16 cellular contexts compared by ENCODE assay signal in genomic region chr3:15501126-15501525, GRCh38. TPM values are rescaled to one million over a fixed set of nuclear protein-coding genes. Genes with fewer than 3 reads are reported as not detected.
DNase-seq lines count a peak whose midpoint lies in the region; ATAC-seq and TF ChIP-seq lines count a peak whose summit lies in the region.
"Had no signal": no experiment of that assay in that cellular context is flagged by ENCODE, and none has a peak within 500 bp of the region (broad histone marks: within the 10 kb centered on the region; RNA-seq: fewer than 3 reads in every experiment).

No MANE protein-coding gene starts in this region.

- H3K9me3 ChIP-seq in BE2C (no peaks in the 10 kb centered on the region), HEK293 (ENCODE audit: control insufficient read depth, insufficient read depth, low read depth, low read length) (no peaks in the 10 kb centered on the region), stomach (no peaks in the 10 kb centered on the region)
- H3K9me3 ChIP-seq: thoracic aorta had no signal

- peak; percentile 22 for DNase-seq in BE2C
- peak; percentile 81 for DNase-seq in NCI-H2171 treated with DMSO at 0.1 percent for 48 hours (lab: John Stamatoyannopoulos, UW)
- peak in 34 of 42 donors; percentile 6 to 72 (median 27) for DNase-seq in head of caudate nucleus
- no peak for DNase-seq in stomach
- DNase-seq in activated CD4-positive, CD25-positive, alpha-beta regulatory T cell treated with anti-CD3 and anti-CD28 coated beads, Interleukin-2, amount 50 U/mL, for 72 hours, result no peak
- no peak for DNase-seq in NCI-H1930 (lab: John Stamatoyannopoulos, UW)
- DNase-seq: brain microvascular endothelial cell; erythroblast; naive thymus-derived CD4-positive, alpha-beta T cell; NCI-H510A; SW 1271 had no signal

- CTCF ChIA-PET in HEK293 (lab: Yijun Ruan, JAX), result interaction anchor here (1.0 kb wide), 1 partner anchor 392 kb away, joined by 4 read pairs; no protein-coding TSS in a partner anchor

- H3K36me3 ChIP-seq in BE2C (no peaks in the 10 kb centered on the region), HEK293 (ENCODE audit: control insufficient read depth in 2 of 2, insufficient read depth in 1 of 2, low read length in 2 of 2) (no peaks in the 10 kb centered on the region), stomach (no peaks in the 10 kb centered on the region)
- H3K36me3 ChIP-seq: brain microvascular endothelial cell, thoracic aorta had no signal

- WGBS in stomach, 5 donors, result 65 to 76% (median 72%) methylated on average over 4 of the region's 4 CpGs

- H3K4me1 ChIP-seq in BE2C (peaks cover 7% of the 10 kb centered on the region), HEK293 (ENCODE audit: control insufficient read depth, insufficient read depth, low read length) (no peaks in the 10 kb centered on the region), stomach (peaks cover 0 to 1% (median 0%) of the 10 kb centered on the region in 4 donors)

- no peak for TF ChIP-seq POLR2A in stomach (IDR thresholded peaks at IDR 0.05)

- intact Hi-C loops in head of caudate nucleus (cut with DNase I) (no loop called here), stomach (cut with DNase I; ENCODE audit: low total_unique reads) (no loop called here)

- no peaks in the 10 kb centered on the region for H3K27me3 ChIP-seq in BE2C
- no peaks in the 10 kb centered on the region for H3K27me3 ChIP-seq in stomach
- H3K27me3 ChIP-seq: brain microvascular endothelial cell had no signal

- H3K4me3 ChIP-seq in BE2C (ENCODE audit: low read depth, low read length) (no peak overlapping the region), HEK293 (ENCODE audit: low read depth, low read length) (no peak overlapping the region), stomach (no peak overlapping the region)
- H3K4me3 ChIP-seq: smooth muscle cell, thoracic aorta had no signal

- POLR2A ChIA-PET in HEK293 (lab: Yijun Ruan, JAX), result interaction anchor here (1.5 kb wide), 1 partner anchor 22 kb away, joined by 3 read pairs; no protein-coding TSS in a partner anchor

- TF ChIP-seq CTCF in BE2C (IDR thresholded peaks at IDR 0.05; ENCODE audit: low read depth, low read length) (no peak), HEK293 (tag by site-specific recombination; IDR thresholded peaks at IDR 0.05) (no peak), stomach (IDR thresholded peaks at IDR 0.05) (no peak)

- no peak for ATAC-seq in HG03469 (IDR thresholded peaks at IDR 0.05; ENCODE audit: unreplicated experiment)
- ATAC-seq: naive thymus-derived CD4-positive, alpha-beta T cell; Panc1 had no signal

- H3K27ac ChIP-seq in HEK293 (ENCODE audit: extremely low read depth, low read depth, low read length), result no peak overlapping the region
- H3K27ac ChIP-seq in stomach, result no peak overlapping the region
- H3K27ac ChIP-seq: brain microvascular endothelial cell, thoracic aorta had no signal

- TF ChIP-seq EP300 in stomach (IDR thresholded peaks at IDR 0.05), result no peak

TF ChIP-seq in HEK293, 187 proteins besides CTCF, POLR2A, EP300 and RAD21:
- TF ChIP-seq PBX3 (CRISPR knock-in tag; IDR thresholded peaks at IDR 0.05) (no peak), ZBTB10 (tag by site-specific recombination; IDR thresholded peaks at IDR 0.05) (no peak), GLIS1 (tag by site-specific recombination; IDR thresholded peaks at IDR 0.05) (0 out of 2 replicates have a peak, but pooled peaks have one; percentile 28), ZNF645 (tag by site-specific recombination; IDR thresholded peaks at IDR 0.05) (no peak), ZIC2 (tag by site-specific recombination; IDR thresholded peaks at IDR 0.05) (peak; percentile 82)

RNA-seq across cellular contexts. Expression of gene COLQ, which starts 20.4 kb away (rescaled TPM):
- 1.9 TPM for polyA plus RNA-seq in BE2C (2012; ENCODE audit: insufficient read depth, insufficient read length, low read depth)
- total RNA-seq in stomach, result 1 to 10 TPM in 3 of 5 donors, under 1 TPM in 1, not detected in 1; 0.29 to 5.3 (median 1.2) TPM
- 1 to 10 TPM in 1 of 3 donors, under 1 TPM in 2; 0.62 to 1.9 (median 0.76) TPM for polyA plus RNA-seq in stomach

Comparison
In these comparisons a context has a peak if more than half of its experiments do, and no peak if none do; other contexts are left out.
1. DNase-seq: peak in BE2C (single experiment), NCI-H2171 treated with DMSO at 0.1 percent for 48 hours (single experiment) and head of caudate nucleus (34 of 42); none in stomach (single experiment), activated CD4-positive, CD25-positive, alpha-beta regulatory T cell treated with anti-CD3 and anti-CD28 coated beads, Interleukin-2, amount 50 U/mL, for 72 hours (single experiment) and NCI-H1930 (0 of 2).